17 cellular contexts compared by ENCODE assay signal in genomic region chr2:241137276-241138190, GRCh38. TPM values are rescaled to one million over a fixed set of nuclear protein-coding genes. Genes with fewer than 3 reads are reported as not detected.
DNase-seq lines count a peak whose midpoint lies in the region; ATAC-seq and TF ChIP-seq lines count a peak whose summit lies in the region.
"Had no signal": no experiment of that assay in that cellular context is flagged by ENCODE, and none has a peak within 500 bp of the region (broad histone marks: within the 10 kb centered on the region; RNA-seq: fewer than 3 reads in every experiment).

No MANE protein-coding gene starts in this region.

- no peaks in the 10 kb centered on the region for H3K27me3 Mint-ChIP-seq in CD4-positive, CD25-positive, alpha-beta regulatory T cell
- no peaks in the 10 kb centered on the region for H3K27me3 Mint-ChIP-seq in IgD-negative memory B cell
- H3K27me3 Mint-ChIP-seq in chondrocyte (ENCODE audit: low read depth), result no peaks in the 10 kb centered on the region

- peaks cover 0 to 8% (median 2%) of the 10 kb centered on the region in 4 donors for H3K4me1 Mint-ChIP-seq in CD4-positive, CD25-positive, alpha-beta regulatory T cell
- H3K4me1 Mint-ChIP-seq in IgD-negative memory B cell (peaks cover 4 to 13% (median 7%) of the 10 kb centered on the region in 3 donors), chondrocyte (ENCODE audit: low read depth) (peaks cover 2% of the 10 kb centered on the region)

- no peaks in the 10 kb centered on the region for H3K9me3 ChIP-seq in CD4-positive, CD25-positive, alpha-beta regulatory T cell (ENCODE audit: control insufficient read depth in 2 of 2, low read length in 2 of 2)
- H3K9me3 ChIP-seq: A549, BE2C had no signal

- H3K9me3 Mint-ChIP-seq in CD4-positive, CD25-positive, alpha-beta regulatory T cell, result peaks cover 0 to 1% (median 0%) of the 10 kb centered on the region in 7 donors
- H3K9me3 Mint-ChIP-seq in IgD-negative memory B cell (no peaks in the 10 kb centered on the region), chondrocyte (ENCODE audit: low read depth) (no peaks in the 10 kb centered on the region)
- H3K9me3 Mint-ChIP-seq: CD8-positive, alpha-beta T cell; HFFc6 had no signal

- H3K27me3 ChIP-seq in CD4-positive, CD25-positive, alpha-beta regulatory T cell (ENCODE audit: control insufficient read depth, insufficient read depth, low read length), result no peaks in the 10 kb centered on the region
- H3K27me3 ChIP-seq: BE2C had no signal

- H3K36me3 ChIP-seq in CD4-positive, CD25-positive, alpha-beta regulatory T cell (ENCODE audit: control insufficient read depth, insufficient read depth, low read length), result peaks cover 58% of the 10 kb centered on the region

- no peak overlapping the region for H3K4me3 ChIP-seq in CD4-positive, CD25-positive, alpha-beta regulatory T cell (ENCODE audit: low read depth, low read length)
- H3K4me3 ChIP-seq: A549 had no signal

- TF ChIP-seq CTCF in chondrocyte (IDR thresholded peaks at IDR 0.05), result no peak

- no peaks in the 10 kb centered on the region for H3K4me1 ChIP-seq in CD4-positive, CD25-positive, alpha-beta regulatory T cell (ENCODE audit: control insufficient read depth, insufficient read depth, low read length, poor library complexity, severe bottlenecking)
- H3K4me1 ChIP-seq: A549, BE2C had no signal

- peak overlapping the region in 2 of 3 donors; percentile 43 to 69 for H3K27ac Mint-ChIP-seq in CD4-positive, CD25-positive, alpha-beta regulatory T cell
- H3K27ac Mint-ChIP-seq in IgD-negative memory B cell (peak overlapping the region in 2 of 3 donors; percentile 11 to 32), chondrocyte (ENCODE audit: unreplicated experiment) (no peak overlapping the region)
- H3K27ac Mint-ChIP-seq: CD8-positive, alpha-beta T cell; HFFc6 had no signal

- no peak for DNase-seq in CD4-positive, CD25-positive, alpha-beta regulatory T cell
- DNase-seq in chondrocyte (ENCODE audit: low spot score) (peak; percentile 69), sciatic nerve (ENCODE audit: low spot score) (peak; percentile 50), superior temporal gyrus (ENCODE audit: extremely low spot score) (no peak), T-helper 1 cell (no peak)
- DNase-seq in activated CD4-positive, alpha-beta T cell treated with anti-CD3 and anti-CD28 coated beads for 48 hours, result no peak
- DNase-seq: BE2C; CD8-positive, alpha-beta T cell; COR-L47; DND-41; GDM1; HCEC 1CT; HFFc6 had no signal

- no peak overlapping the region for H3K27ac ChIP-seq in CD4-positive, CD25-positive, alpha-beta regulatory T cell (ENCODE audit: insufficient read depth, low read length, poor library complexity, severe bottlenecking)
- H3K27ac ChIP-seq: A549, C4-2B had no signal

- intact Hi-C loops in sciatic nerve (cut with DNase I), result no loop called here

- no peak for ATAC-seq in CD4-positive, CD25-positive, alpha-beta regulatory T cell (ENCODE audit: low read depth in 2 of 2)
- no peak for ATAC-seq in sciatic nerve
- no peak for ATAC-seq in GM18868 (IDR thresholded peaks at IDR 0.05; ENCODE audit: unreplicated experiment)
- ATAC-seq: CD8-positive, alpha-beta T cell had no signal

- no peak overlapping the region for H3K4me3 Mint-ChIP-seq in CD4-positive, CD25-positive, alpha-beta regulatory T cell
- no peak overlapping the region for H3K4me3 Mint-ChIP-seq in IgD-negative memory B cell
- H3K4me3 Mint-ChIP-seq in chondrocyte (ENCODE audit: unreplicated experiment), result no peak overlapping the region
- H3K4me3 Mint-ChIP-seq: CD8-positive, alpha-beta T cell; HFFc6 had no signal

- peaks cover 39% of the 10 kb centered on the region for H3K36me3 Mint-ChIP-seq in CD4-positive, CD25-positive, alpha-beta regulatory T cell
- H3K36me3 Mint-ChIP-seq in IgD-negative memory B cell, result peaks cover 7% of the 10 kb centered on the region
- peaks cover 3% of the 10 kb centered on the region for H3K36me3 Mint-ChIP-seq in chondrocyte (ENCODE audit: low read depth)

RNA-seq across cellular contexts. Expression of gene PASK, which starts 11.7 kb away (rescaled TPM):
- total RNA-seq in CD4-positive, CD25-positive, alpha-beta regulatory T cell, result 160 TPM
- polyA plus RNA-seq in CD4-positive, CD25-positive, alpha-beta regulatory T cell, result 10 to 100 TPM; 15.9 to 38.3 (median 21.7) TPM
- 10.3 TPM for polyA plus RNA-seq in IgD-negative memory B cell
- 4.4 to 13.8 TPM (median 4.5 TPM) in 3 replicates for total RNA-seq in chondrocyte
- total RNA-seq in sciatic nerve, result 7.0 TPM

RNA-seq across cellular contexts. Expression of gene PPP1R7, which starts 12.7 kb away (rescaled TPM):
- total RNA-seq in CD4-positive, CD25-positive, alpha-beta regulatory T cell, result 68.0 TPM
- polyA plus RNA-seq in CD4-positive, CD25-positive, alpha-beta regulatory T cell, result 100 to 1,000 TPM in 3 of 4 donors, 10 to 100 TPM in 1; 90.5 to 150 (median 108) TPM
- polyA plus RNA-seq in IgD-negative memory B cell, result 94.7 TPM
- total RNA-seq in chondrocyte (43.1 to 54.2 TPM (median 44.3 TPM) in 3 replicates), sciatic nerve (45.3 TPM)

RNA-seq across cellular contexts. Expression of gene MTERF4, which starts 35.4 kb away (rescaled TPM):
- total RNA-seq in CD4-positive, CD25-positive, alpha-beta regulatory T cell, result 105 TPM
- 10 to 100 TPM; 50.0 to 75.7 (median 62.2) TPM for polyA plus RNA-seq in CD4-positive, CD25-positive, alpha-beta regulatory T cell
- polyA plus RNA-seq in IgD-negative memory B cell, result 65.6 TPM
- 21.5 to 34.1 TPM (median 22.6 TPM) in 3 replicates for total RNA-seq in chondrocyte
- 33.5 TPM for total RNA-seq in sciatic nerve

RNA-seq across cellular contexts. Expression of gene ANO7, which starts 50.9 kb away (rescaled TPM):
- 0.17 TPM for total RNA-seq in CD4-positive, CD25-positive, alpha-beta regulatory T cell
- polyA plus RNA-seq in CD4-positive, CD25-positive, alpha-beta regulatory T cell, result not detected
- polyA plus RNA-seq in IgD-negative memory B cell, result not detected
- total RNA-seq in chondrocyte, result 0.48 to 2.2 TPM (median 1.5 TPM) in 3 replicates
- 3.8 TPM for total RNA-seq in sciatic nerve

Comparison
In these comparisons a context has a peak if more than half of its experiments do, and no peak if none do; other contexts are left out.
1. DNase-seq: peak in chondrocyte (single experiment) and sciatic nerve (single experiment); none in CD4-positive, CD25-positive, alpha-beta regulatory T cell (0 of 3), superior temporal gyrus (single experiment), T-helper 1 cell (0 of 5) and activated CD4-positive, alpha-beta T cell treated with anti-CD3 and anti-CD28 coated beads for 48 hours (single experiment).
2. RNA of gene PASK, which starts 11.7 kb away (total RNA-seq): 160 TPM in CD4-positive, CD25-positive, alpha-beta regulatory T cell (single experiment); 7.0 TPM in sciatic nerve (single experiment) and 4.4 to 13.8 TPM in chondrocyte; every median in the first group is over 10 times any median in the second.